1 cellular context compared by ENCODE assay signal in the genomic region with DNA sequence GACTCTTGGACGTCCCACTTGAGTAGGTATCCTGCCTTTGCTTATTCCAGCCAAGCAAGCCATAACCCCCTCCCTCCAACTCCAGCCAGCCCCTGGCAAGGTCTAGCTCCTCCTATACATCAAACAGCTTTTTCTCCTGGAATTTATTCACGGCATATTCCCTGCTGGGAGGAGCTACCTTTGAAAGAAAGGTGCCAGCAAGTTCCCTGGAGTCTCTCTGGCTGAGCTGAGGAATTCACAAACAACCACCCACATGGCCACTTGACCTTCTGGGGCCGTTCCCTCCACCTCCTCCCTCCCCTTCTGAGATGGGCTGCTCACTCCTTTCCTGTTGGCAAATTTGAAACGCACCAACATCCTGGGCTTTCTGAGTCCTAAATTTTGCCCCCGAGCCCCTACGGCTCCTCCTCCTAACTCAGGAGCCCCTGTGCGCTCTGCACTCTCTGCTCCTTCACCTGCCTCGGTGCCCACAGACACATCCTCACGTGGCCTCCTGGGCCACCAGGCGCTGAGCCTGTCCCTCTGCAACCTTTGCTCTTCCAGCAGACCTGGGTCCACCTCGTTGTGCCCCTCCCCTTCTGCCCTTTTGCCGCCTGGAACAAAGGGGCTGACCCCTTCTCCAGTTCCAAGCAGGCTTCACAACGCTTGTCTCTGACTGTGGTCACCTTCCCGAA.
TF ChIP-seq lines count a peak whose summit lies in the region.

No MANE protein-coding gene starts in this region.

TF ChIP-seq in IMR-90, 13 proteins besides CTCF, POLR2A, EP300 and RAD21:
- TF ChIP-seq RFX5 (IDR thresholded peaks at IDR 0.05; ENCODE audit: low read depth, low read length) (no peak), NFE2L2 (IDR thresholded peaks at IDR 0.05; ENCODE audit: low read depth, low read length) (no peak), FOS (IDR thresholded peaks at IDR 0.05; ENCODE audit: low read depth, low read length) (no peak)
